ENCODE assay signal across 19 cellular contexts in genomic region chr10:101329341-101330032, GRCh38. TPM values are rescaled to one million over a fixed set of nuclear protein-coding genes. Genes with fewer than 3 reads are reported as not detected.
A peak's percentile ranks its signal among the peaks of the same experiment; 100 is the strongest.
DNase-seq lines count a peak whose midpoint lies in the region; ATAC-seq, FAIRE-seq and TF ChIP-seq lines count a peak whose summit lies in the region.
"Had no signal": no experiment of that assay in that cellular context is flagged by ENCODE, and none has a peak within 500 bp of the region (broad histone marks: within the 10 kb centered on the region; RNA-seq: fewer than 3 reads in every experiment).

No MANE protein-coding gene starts in this region.

- no peak overlapping the region for H3K27ac Mint-ChIP-seq in T-helper 2 cell treated with Interferon-gamma antibody and Interleukin-4, amounts not matched to agents 5 μg/mL and 100 μg/mL, for 36 hours
- H3K27ac Mint-ChIP-seq: B cell; CD4-positive, alpha-beta T cell had no signal

- POLR2A ChIA-PET in HepG2 (lab: Yijun Ruan, JAX): interaction anchor here (0.6 kb wide), 1 partner anchor 371 kb away, joined by 4 read pairs; no protein-coding TSS in a partner anchor

- no peak overlapping the region for H3K9ac ChIP-seq in HepG2 (ENCODE audit: insufficient read depth, low read depth, low read length)
- H3K9ac ChIP-seq: GM23248 had no signal

- H3K4me3 ChIP-seq in HepG2 (replicated peaks in 1 of 3; ENCODE audit: insufficient read depth in 1 of 3, low read depth in 2 of 3, low read length in 3 of 3): no peak overlapping the region
- H3K4me3 ChIP-seq in right lobe of liver: no peak overlapping the region
- H3K4me3 ChIP-seq in ascending aorta: no peak overlapping the region
- H3K4me3 ChIP-seq: GM12878, GM23248 had no signal

- no peak overlapping the region for H3K4me3 Mint-ChIP-seq in T-helper 2 cell treated with Interferon-gamma antibody and Interleukin-4, amounts not matched to agents 5 μg/mL and 100 μg/mL, for 36 hours
- H3K4me3 Mint-ChIP-seq: B cell; CD4-positive, alpha-beta T cell had no signal

- no TSS peak for BruUV-seq in HepG2 (replicated peaks; lab: Mats Ljungman, UMichigan)

- CTCF ChIA-PET in HepG2 (lab: Yijun Ruan, JAX; ENCODE audit: low intra/inter-chr PET ratio, low total read pairs): no interaction called here

- no peaks in the 10 kb centered on the region for H3K36me3 Mint-ChIP-seq in T-helper 2 cell treated with Interferon-gamma antibody and Interleukin-4, amounts not matched to agents 5 μg/mL and 100 μg/mL, for 36 hours (ENCODE audit: low read depth)

- TF ChIP-seq POLR2A in HepG2 (IDR thresholded peaks at IDR 0.05; ENCODE audit: insufficient read depth in 1 of 2, low read depth in 2 of 2, low read length in 2 of 2) (no peak), right lobe of liver (IDR thresholded peaks at IDR 0.05) (no peak)

- H3K36me3 ChIP-seq in HepG2 (replicated peaks in 1 of 2; ENCODE audit: control insufficient read depth in 1 of 2, insufficient read depth in 2 of 2, low read length in 2 of 2) (no peaks in the 10 kb centered on the region), right lobe of liver (no peaks in the 10 kb centered on the region), ascending aorta (no peaks in the 10 kb centered on the region)

- no peaks in the 10 kb centered on the region for H4K20me1 ChIP-seq in HepG2 (ENCODE audit: insufficient read depth, low read length)

- no peak overlapping the region for H3K4me2 ChIP-seq in HepG2 (ENCODE audit: low read depth, low read length)

- FAIRE-seq in HepG2 (lab: Jason Lieb, UNC) (no peak), HTR-8/SVneo (lab: Jason Lieb, UNC) (no peak)
- FAIRE-seq: GM12878, GM18507, H54 had no signal

- in situ Hi-C loops in HepG2 (cut with HindIII; ENCODE audit: extremely low pct_ligation_motif_present, low pct_unique_long_range_greater_than_20kb): no loop called here

- TF ChIP-seq EP300 in HepG2 (IDR thresholded peaks at IDR 0.05; ENCODE audit: low read depth in 2 of 2, low read length in 2 of 2) (no peak), HepG2 (CRISPR knock-in tag; IDR thresholded peaks at IDR 0.05; ENCODE audit: borderline replicate concordance) (no peak)

- ATAC-seq in HepG2: no peak
- ATAC-seq in right lobe of liver: no peak
- ATAC-seq: GM12878 had no signal

- no peaks in the 10 kb centered on the region for H3K79me2 ChIP-seq in HepG2 (ENCODE audit: insufficient read depth, low read length)

- H3K4me1 ChIP-seq in HepG2 (ENCODE audit: insufficient read depth, low read length) (peaks cover 32% of the 10 kb centered on the region), right lobe of liver (no peaks in the 10 kb centered on the region), ascending aorta (no peaks in the 10 kb centered on the region)

- intact Hi-C loops in HepG2 (cut with micrococcal nuclease; ENCODE audit: unreplicated experiment) (no loop called here), right lobe of liver (cut with DNase I) (no loop called here), ascending aorta (cut with DNase I) (no loop called here)

- no peak overlapping the region for H2AFZ ChIP-seq in HepG2 (ENCODE audit: low read length)
- H2AFZ ChIP-seq: GM23248 had no signal

- no peaks in the 10 kb centered on the region for H3K27me3 ChIP-seq in HepG2 (ENCODE audit: control insufficient read depth in 1 of 2, insufficient read depth in 2 of 2, low read length in 2 of 2)
- H3K27me3 ChIP-seq in right lobe of liver: no peaks in the 10 kb centered on the region
- no peaks in the 10 kb centered on the region for H3K27me3 ChIP-seq in ascending aorta

- H3K27ac ChIP-seq in HepG2 (ENCODE audit: extremely low read length, insufficient read depth, low read length): no peak overlapping the region
- no peak overlapping the region for H3K27ac ChIP-seq in right lobe of liver
- no peak overlapping the region for H3K27ac ChIP-seq in ascending aorta
- H3K27ac ChIP-seq: GM23248 had no signal

- H3K9me3 Mint-ChIP-seq in T-helper 2 cell treated with Interferon-gamma antibody and Interleukin-4, amounts not matched to agents 5 μg/mL and 100 μg/mL, for 36 hours: no peaks in the 10 kb centered on the region
- H3K9me3 Mint-ChIP-seq: CD4-positive, alpha-beta T cell had no signal

- WGBS in HepG2 (ENCODE audit: low lambda C conversion rate): 27% methylated on average over 3 of the region's 3 CpGs
- WGBS in right lobe of liver (ENCODE audit: insufficient coverage, low coverage, low lambda C conversion rate, missing lambda C conversion rate): 96% methylated on average over 2 of the region's 3 CpGs

- TF ChIP-seq RAD21 in HepG2 (CRISPR knock-in tag; IDR thresholded peaks at IDR 0.05): no peak

- H3K4me1 Mint-ChIP-seq in T-helper 2 cell treated with Interferon-gamma antibody and Interleukin-4, amounts not matched to agents 5 μg/mL and 100 μg/mL, for 36 hours (ENCODE audit: low read depth): no peaks in the 10 kb centered on the region

- peaks cover 34% of the 10 kb centered on the region for H3K27me3 Mint-ChIP-seq in T-helper 2 cell treated with Interferon-gamma antibody and Interleukin-4, amounts not matched to agents 5 μg/mL and 100 μg/mL, for 36 hours (ENCODE audit: low read depth)

- H3K9me3 ChIP-seq in HepG2 (ENCODE audit: low read length) (no peaks in the 10 kb centered on the region; the same call in 1 of the 2 replicates), right lobe of liver (no peaks in the 10 kb centered on the region), ascending aorta (no peaks in the 10 kb centered on the region)

- TF ChIP-seq CTCF in HepG2 (CRISPR knock-in tag; IDR thresholded peaks at IDR 0.05): no peak
- no peak for TF ChIP-seq CTCF in right lobe of liver (IDR thresholded peaks at IDR 0.05)
- no peak for TF ChIP-seq CTCF in ascending aorta (IDR thresholded peaks at IDR 0.05)

- DNase-seq in HepG2 (ENCODE audit: low spot score): no peak
- no peak for DNase-seq in right lobe of liver
- DNase-seq in NCI-H82 (lab: John Stamatoyannopoulos, UW): peak; percentile 95
- DNase-seq in myocyte (ENCODE audit: low read depth): peak; percentile 22
- DNase-seq in ascending aorta (ENCODE audit: low spot score in 2 of 2): no peak
- DNase-seq in T-helper 2 cell treated with Interferon-gamma antibody and Interleukin-4, amounts not matched to agents 5 μg/mL and 100 μg/mL, for 36 hours (ENCODE audit: low spot score): no peak
- DNase-seq in OCI-M2 (lab: John Stamatoyannopoulos, UW; ENCODE audit: unreplicated experiment): no peak
- DNase-seq in HTR-8/SVneo (ENCODE audit: insufficient read length, low spot score): no peak
- DNase-seq: 8988T; ACHN; C1 segment of cervical spinal cord; Calu3; CD4-positive, alpha-beta T cell; DMS 273 treated with DMSO at 0.1 percent for 48 hours; GM23248 had no signal

TF ChIP-seq in HepG2, 621 proteins besides CTCF, POLR2A, EP300 and RAD21:
- TF ChIP-seq RAD51 (IDR thresholded peaks at IDR 0.05; ENCODE audit: borderline replicate concordance) (no peak), RFX5 (IDR thresholded peaks at IDR 0.05; ENCODE audit: low read depth, low read length) (peak; percentile 90), HNRNPK (IDR thresholded peaks at IDR 0.05; ENCODE audit: low read depth, low read length, poor library complexity, severe bottlenecking) (peak; percentile 43)
TF ChIP-seq in HepG2: peak in this region for 2.

RNA-seq across cellular contexts. Expression of gene BTRC, which starts 24.5 kb away (rescaled TPM):
- total RNA-seq in HepG2 (2016; rRNA removed; fragmentation: Illumina TruSeq; extraction: Trizol) (14.4 and 26.0 TPM in 2 replicates), right lobe of liver (1 to 10 TPM; 4.8 to 8.4 (median 6.5) TPM), myocyte (12.3 and 16.7 TPM in 2 replicates), ascending aorta (0.96 TPM)
- total RNA-seq in HepG2 (2016; cell fraction: cytosol; rRNA removed; fragmentation: Illumina TruSeq; extraction: Trizol; ENCODE audit: low read depth): 2.2 and 2.6 TPM in 2 replicates
- 14.5 and 25.7 TPM in 2 replicates for total RNA-seq in HepG2 (2016; cell fraction: insoluble cytoplasmic fraction; rRNA removed; fragmentation: Illumina TruSeq; extraction: Trizol)
- 5.5 and 5.9 TPM in 2 replicates for total RNA-seq in HepG2 (2016; cell fraction: membrane; rRNA removed; fragmentation: Illumina TruSeq; extraction: Trizol)
- 9.6 and 9.8 TPM in 2 replicates for total RNA-seq in HepG2 (2016; cell fraction: nucleus; rRNA removed; fragmentation: Illumina TruSeq; extraction: Trizol)
- 10.7 and 12.0 TPM in 2 replicates for polyA plus RNA-seq in HepG2 (2011; rRNA removed)
- polyA plus RNA-seq in HepG2 (2011; cell fraction: cytosol; rRNA removed): 6.9 and 11.2 TPM in 2 replicates
- polyA plus RNA-seq in HepG2 (2011; cell fraction: nucleus; rRNA removed): 7.8 and 8.8 TPM in 2 replicates
- 9.1 and 10.5 TPM in 2 replicates for polyA plus RNA-seq in HepG2 (2012)
- 0.51 and 0.66 TPM in 2 replicates for polyA plus RNA-seq in HepG2 (2016; cell fraction: cytosol; fragmentation: Illumina TruSeq; extraction: Trizol; ENCODE audit: low read depth)
- 18.0 and 20.8 TPM in 2 replicates for polyA plus RNA-seq in HepG2 (2016; cell fraction: insoluble cytoplasmic fraction; fragmentation: Illumina TruSeq; extraction: Trizol; ENCODE audit: low read depth)
- 1.9 and 2.3 TPM in 2 replicates for polyA plus RNA-seq in HepG2 (2016; cell fraction: membrane; fragmentation: Illumina TruSeq; extraction: Trizol; ENCODE audit: low read depth)
- 8.8 and 9.8 TPM in 2 replicates for polyA plus RNA-seq in HepG2 (2016; cell fraction: nucleus; fragmentation: Illumina TruSeq; extraction: Trizol; ENCODE audit: insufficient read depth, low read depth)
- 19.3 and 21.9 TPM in 2 replicates for polyA minus RNA-seq in HepG2 (2011; rRNA and poly(A)+ RNA removed; ENCODE audit: low replicate concordance)
- polyA minus RNA-seq in HepG2 (2011; cell fraction: cytosol; rRNA and poly(A)+ RNA removed): 12.1 and 16.2 TPM in 2 replicates
- 17.8 and 21.1 TPM in 2 replicates for polyA minus RNA-seq in HepG2 (2011; cell fraction: nucleus; rRNA and poly(A)+ RNA removed)
- polyA plus RNA-seq in myocyte (2012): 9.6 TPM

Comparison
In these comparisons a context has a peak if more than half of its experiments do, and no peak if none do; other contexts are left out.
1. DNase-seq: peak in NCI-H82 (single experiment) and myocyte (single experiment); none in HepG2 (single experiment), right lobe of liver (0 of 3), ascending aorta (0 of 2), T-helper 2 cell treated with Interferon-gamma antibody and Interleukin-4, amounts not matched to agents 5 μg/mL and 100 μg/mL, for 36 hours (single experiment), OCI-M2 (single experiment) and HTR-8/SVneo (single experiment).